In genomic region chr5:171223927-171224326, GRCh38 we compare ENCODE assay signal across 29 cellular contexts.
"Had no signal": no experiment of that assay in that cellular context is flagged by ENCODE, and none has a peak within 500 bp of the region (broad histone marks: within the 10 kb centered on the region; RNA-seq: fewer than 3 reads in every experiment).

No MANE protein-coding gene starts in this region.

- FAIRE-seq: K562, RCC 7860 had no signal

- H3K4me3 Mint-ChIP-seq: activated CD4-positive, alpha-beta memory T cell treated with anti-CD3 and anti-CD28 coated beads for 36 hours; activated CD4-positive, alpha-beta T cell treated with anti-CD3 and anti-CD28 coated beads, Interleukin-2, amount 10 ng/mL, durations not matched to agents 24 days and 14 days; activated naive CD4-positive, alpha-beta T cell treated with anti-CD3 and anti-CD28 coated beads, Interleukin-2, amount 10 ng/mL, durations not matched to agents 7 days and 5 days; activated naive CD8-positive, alpha-beta T cell; activated T-cell treated with anti-CD3 and anti-CD28 coated beads, Interleukin-2, amount 50 U/mL, for 4 hours; activated T-helper 1 cell treated with anti-CD3 and anti-CD28 coated beads, Interleukin-12 subunit alpha, Interleukin-12 subunit beta, Interleukin-2, Interleukin-4 antibody, amounts not matched to agents 30 ng/mL and 10 ng/mL and 1 ng/mL, durations not matched to agents 14 hours and 24 hours and 36 hours; central memory CD8-positive, alpha-beta T cell had no signal

- H3K27me3 ChIP-seq: ascending aorta, cardiac muscle cell had no signal

- H3K36me3 ChIP-seq: ascending aorta, cardiac muscle cell had no signal

- H3K27ac ChIP-seq: ascending aorta, cardiac muscle cell, PC-9, RWPE1 had no signal

- H3K4me3 ChIP-seq: ascending aorta, cardiac muscle cell, K562, PC-9 had no signal

- DNase-seq: activated CD4-positive, alpha-beta memory T cell treated with anti-CD3 and anti-CD28 coated beads for 36 hours; activated CD4-positive, alpha-beta T cell treated with anti-CD3 and anti-CD28 coated beads, Interleukin-2, amount 10 ng/mL, durations not matched to agents 24 days and 14 days; activated CD8-positive, alpha-beta memory T cell treated with anti-CD3 and anti-CD28 coated beads, Interleukin-2, amount 50 U/mL, for 4 hours; activated naive CD4-positive, alpha-beta T cell treated with anti-CD3 and anti-CD28 coated beads, Interleukin-2, amount 10 ng/mL, durations not matched to agents 7 days and 5 days; activated T-cell treated with anti-CD3 and anti-CD28 coated beads for 4 hours; activated T-cell treated with anti-CD3 and anti-CD28 coated beads, Interleukin-2, amount 50 U/mL, for 4 hours; amygdala; NCI-H1105; NCI-H1417 treated with DMSO at 0.1 percent for 48 hours; NCI-H1694; NCI-H1930; NCI-H2081 treated with DMSO at 0.1 percent for 48 hours; NCI-H226; NCI-H446 treated with DMSO at 0.1 percent for 48 hours; NCI-H524; NCI-H748 treated with DMSO at 0.1 percent for 48 hours; PC-9; SW 1271; T-helper 1 cell; T-helper 2 cell; T-helper 9 cell had no signal

- H3K36me3 Mint-ChIP-seq: activated CD4-positive, alpha-beta memory T cell treated with anti-CD3 and anti-CD28 coated beads for 36 hours; activated naive CD4-positive, alpha-beta T cell treated with anti-CD3 and anti-CD28 coated beads, Interleukin-2, amount 10 ng/mL, durations not matched to agents 7 days and 5 days; activated naive CD8-positive, alpha-beta T cell had no signal

- H3K4me1 ChIP-seq: ascending aorta had no signal

- H3K9me3 ChIP-seq: ascending aorta had no signal

- H2AFZ ChIP-seq: PC-9 had no signal

- H3K9me3 Mint-ChIP-seq: activated CD4-positive, alpha-beta memory T cell treated with anti-CD3 and anti-CD28 coated beads for 36 hours; activated CD4-positive, alpha-beta T cell treated with anti-CD3 and anti-CD28 coated beads, Interleukin-2, amount 10 ng/mL, durations not matched to agents 24 days and 14 days; activated naive CD4-positive, alpha-beta T cell treated with anti-CD3 and anti-CD28 coated beads, Interleukin-2, amount 10 ng/mL, durations not matched to agents 7 days and 5 days; activated T-cell treated with anti-CD3 and anti-CD28 coated beads, Interleukin-2, amount 50 U/mL, for 4 hours; activated T-helper 1 cell treated with anti-CD3 and anti-CD28 coated beads, Interleukin-12 subunit alpha, Interleukin-12 subunit beta, Interleukin-2, Interleukin-4 antibody, amounts not matched to agents 30 ng/mL and 10 ng/mL and 1 ng/mL, durations not matched to agents 14 hours and 24 hours and 36 hours; central memory CD8-positive, alpha-beta T cell had no signal

- H3K4me2 ChIP-seq: PC-9 had no signal

- H3K4me1 Mint-ChIP-seq: activated naive CD4-positive, alpha-beta T cell treated with anti-CD3 and anti-CD28 coated beads, Interleukin-2, amount 10 ng/mL, durations not matched to agents 7 days and 5 days; central memory CD8-positive, alpha-beta T cell had no signal

- H3K27ac Mint-ChIP-seq: activated CD4-positive, alpha-beta memory T cell treated with anti-CD3 and anti-CD28 coated beads for 36 hours; activated CD4-positive, alpha-beta T cell treated with anti-CD3 and anti-CD28 coated beads, Interleukin-2, amount 10 ng/mL, durations not matched to agents 24 days and 14 days; activated naive CD4-positive, alpha-beta T cell treated with anti-CD3 and anti-CD28 coated beads, Interleukin-2, amount 10 ng/mL, durations not matched to agents 7 days and 5 days; activated naive CD8-positive, alpha-beta T cell; activated T-helper 1 cell treated with anti-CD3 and anti-CD28 coated beads, Interleukin-12 subunit alpha, Interleukin-12 subunit beta, Interleukin-2, Interleukin-4 antibody, amounts not matched to agents 30 ng/mL and 10 ng/mL and 1 ng/mL, durations not matched to agents 14 hours and 24 hours and 36 hours had no signal
